ENCODE assay signal across 8 cellular contexts in genomic region chr6:134123666-134124208, GRCh38.
A peak's percentile ranks its signal among the peaks of the same experiment; 100 is the strongest.
DNase-seq lines count a peak whose midpoint lies in the region; ATAC-seq, FAIRE-seq and TF ChIP-seq lines count a peak whose summit lies in the region.

No MANE protein-coding gene starts in this region.

- H3K9me3 ChIP-seq in GM12878 (replicated peaks; ENCODE audit: control insufficient read depth, insufficient read depth, low read length) (no peaks in the 10 kb centered on the region), thyroid gland (no peaks in the 10 kb centered on the region)

- no peaks in the 10 kb centered on the region for H3K79me2 ChIP-seq in GM12878 (ENCODE audit: control insufficient read depth, insufficient read depth, low read length)

- in situ Hi-C loops in GM12878 (cut with MboI), result no loop called here

- intact Hi-C loops in GM12878 (cut with micrococcal nuclease; ENCODE audit: unreplicated experiment), result loop anchor here (5.0 to 10.0 kb wide), 2 partner anchors 701 to 819 kb away; no protein-coding TSS in a partner anchor
- intact Hi-C loops in thyroid gland (cut with DNase I), result loop anchor here (10.0 kb wide), 2 partner anchors 761 to 811 kb away; no protein-coding TSS in a partner anchor
- intact Hi-C loops in activated CD4-positive, alpha-beta memory T cell treated with anti-CD3 and anti-CD28 coated beads for 36 hours (cut with micrococcal nuclease), result loop anchor here (1.0 kb wide), 1 partner anchor 700 kb away; no protein-coding TSS in a partner anchor

- H3K9me3 Mint-ChIP-seq in activated CD4-positive, alpha-beta memory T cell treated with anti-CD3 and anti-CD28 coated beads for 36 hours, result no peaks in the 10 kb centered on the region

- H3K4me3 ChIP-seq in GM12878 (no peak overlapping the region), thyroid gland (replicated peaks in 1 of 3) (no peak overlapping the region)

- H3K27ac Mint-ChIP-seq in activated CD4-positive, alpha-beta memory T cell treated with anti-CD3 and anti-CD28 coated beads for 36 hours, result no peak overlapping the region

- no peak for TF ChIP-seq POLR2A in GM12878 (IDR thresholded peaks at IDR 0.05; ENCODE audit: low read depth, low read length)
- TF ChIP-seq POLR2A in thyroid gland (IDR thresholded peaks at IDR 0.05), result no peak

- 0% methylated on average over 5 of the region's 5 CpGs for WGBS in GM12878 (ENCODE audit: insufficient coverage, insufficient replicate concordance, low lambda C conversion rate, missing lambda C conversion rate)
- WGBS in thyroid gland, 2 donors, result 6 to 11% methylated on average over 5 of the region's 5 CpGs

- H3K9ac ChIP-seq in GM12878 (ENCODE audit: control insufficient read depth, insufficient read depth, low read length), result no peak overlapping the region

- H3K27me3 ChIP-seq in GM12878 (replicated peaks in 1 of 2; ENCODE audit: control insufficient read depth in 2 of 2, insufficient read depth in 2 of 2, low read length in 1 of 2) (no peaks in the 10 kb centered on the region), thyroid gland (no peaks in the 10 kb centered on the region)

- FAIRE-seq in GM12878 (lab: Jason Lieb, UNC) (peak; percentile 80), islet of Langerhans (lab: Jason Lieb, UNC) (peak; percentile 91)

- TF ChIP-seq RAD21 in GM12878 (IDR thresholded peaks at IDR 0.05; ENCODE audit: insufficient read depth, low read depth, low read length), result peak; percentile 39

- ATAC-seq in HG03432 (IDR thresholded peaks at IDR 0.05; ENCODE audit: unreplicated experiment), result peak; percentile 75
- ATAC-seq in GM12878, result peak; percentile 70

- H3K27ac ChIP-seq in GM12878 (ENCODE audit: control insufficient read depth, insufficient read depth), result no peak overlapping the region
- H3K27ac ChIP-seq in thyroid gland, result no peak overlapping the region

- H3K4me1 Mint-ChIP-seq in activated CD4-positive, alpha-beta memory T cell treated with anti-CD3 and anti-CD28 coated beads for 36 hours (ENCODE audit: low read depth), result no peaks in the 10 kb centered on the region

- TF ChIP-seq EP300 in GM12878 (IDR thresholded peaks at IDR 0.05; ENCODE audit: borderline replicate concordance in 1 of 2, control insufficient read depth in 1 of 2, low read depth in 2 of 2, low read length in 2 of 2), result no peak

- POLR2A ChIA-PET in GM12878 (lab: Charles Lee), result interaction anchor here (0.6 kb wide), 1 partner anchor 153 kb away, joined by 4 read pairs; no protein-coding TSS in a partner anchor
- POLR2A ChIA-PET in activated CD4-positive, alpha-beta memory T cell treated with anti-CD3 and anti-CD28 coated beads for 36 hours (lab: Charles Lee), result no interaction called here

- H2AFZ ChIP-seq in GM12878 (ENCODE audit: control insufficient read depth, low read depth, low read length), result no peak overlapping the region

- no peak overlapping the region for H3K4me2 ChIP-seq in GM12878 (ENCODE audit: control insufficient read depth, insufficient read depth)

- H3K36me3 ChIP-seq in GM12878 (ENCODE audit: control insufficient read depth in 2 of 2, insufficient read depth in 2 of 2, low read length in 1 of 2) (no peaks in the 10 kb centered on the region), thyroid gland (no peaks in the 10 kb centered on the region)

- BruUV-seq in GM12878 (replicated peaks; lab: Mats Ljungman, UMichigan), result no TSS peak

- RAD21 ChIA-PET in GM12878 (lab: Charles Lee; ENCODE audit: unreplicated experiment), result interaction anchor here (0.7 to 4.2 kb wide), 7 partner anchors 20 to 931 kb away, joined by 3 to 23 read pairs (median 3); no protein-coding TSS in a partner anchor

- no peaks in the 10 kb centered on the region for H3K36me3 Mint-ChIP-seq in activated CD4-positive, alpha-beta memory T cell treated with anti-CD3 and anti-CD28 coated beads for 36 hours

- no peak overlapping the region for H3K4me3 Mint-ChIP-seq in activated CD4-positive, alpha-beta memory T cell treated with anti-CD3 and anti-CD28 coated beads for 36 hours

- H3K27me3 Mint-ChIP-seq in activated CD4-positive, alpha-beta memory T cell treated with anti-CD3 and anti-CD28 coated beads for 36 hours, result no peaks in the 10 kb centered on the region

- TF ChIP-seq CTCF in GM12878 (IDR thresholded peaks at IDR 0.05 in 2 of 3, conservative IDR thresholded peaks at IDR 0.05 in 1 of 3; ENCODE audit: control insufficient read depth in 2 of 3, extremely low read depth in 1 of 3, insufficient read depth in 1 of 3, low read depth in 3 of 3, low read length in 3 of 3), result peak; percentile 57 to 58 (median 58)
- peak in 5 of 6 experiments; percentile 47 to 78 (median 72) for TF ChIP-seq CTCF in thyroid gland (IDR thresholded peaks at IDR 0.05)

- no peaks in the 10 kb centered on the region for H4K20me1 ChIP-seq in GM12878 (ENCODE audit: control insufficient read depth, insufficient read depth)

- SMC1A ChIA-PET in GM12878 (lab: Charles Lee; ENCODE audit: uncharacterized antibody, unreplicated experiment), result interaction anchor here (0.8 to 4.3 kb wide), 10 partner anchors 9 to 1299 kb away, joined by 3 to 25 read pairs (median 3); no protein-coding TSS in a partner anchor

- peak; percentile 6 to 37 for DNase-seq in activated CD4-positive, alpha-beta T cell treated with anti-CD3 and anti-CD28 coated beads for 4 hours
- no peak for DNase-seq in activated CD4-positive, alpha-beta T cell treated with anti-CD3 and anti-CD28 coated beads, Interleukin-2, amount 50 U/mL, for 48 hours
- DNase-seq in NCI-H774 (lab: John Stamatoyannopoulos, UW), result peak; percentile 72
- DNase-seq in GM12878 (ENCODE audit: low read depth, low spot score), result peak; percentile 12
- no peak for DNase-seq in thyroid gland
- DNase-seq in activated CD4-positive, alpha-beta memory T cell treated with anti-CD3 and anti-CD28 coated beads for 36 hours, result no peak

- CTCF ChIA-PET in GM12878 (lab: Yijun Ruan, JAX), result interaction anchor here (0.9 to 4.7 kb wide), 36 partner anchors 10 to 1938 kb away, joined by 3 to 56 read pairs (median 4); no protein-coding TSS in a partner anchor
- CTCF ChIA-PET in activated CD4-positive, alpha-beta memory T cell treated with anti-CD3 and anti-CD28 coated beads for 36 hours (lab: Charles Lee), result interaction anchor here (0.6 to 4.8 kb wide), 34 partner anchors 10 to 821 kb away, joined by 3 to 65 read pairs (median 4); no protein-coding TSS in a partner anchor

- H3K4me1 ChIP-seq in GM12878 (ENCODE audit: control insufficient read depth, insufficient read depth, low read length), result no peaks in the 10 kb centered on the region
- no peaks in the 10 kb centered on the region for H3K4me1 ChIP-seq in thyroid gland

TF ChIP-seq in GM12878, 131 proteins besides CTCF, POLR2A, EP300 and RAD21 (continues in another document):
- no peak for TF ChIP-seq ATF7 (IDR thresholded peaks at IDR 0.05; ENCODE audit: low read depth)
- TF ChIP-seq, protein P1, sequence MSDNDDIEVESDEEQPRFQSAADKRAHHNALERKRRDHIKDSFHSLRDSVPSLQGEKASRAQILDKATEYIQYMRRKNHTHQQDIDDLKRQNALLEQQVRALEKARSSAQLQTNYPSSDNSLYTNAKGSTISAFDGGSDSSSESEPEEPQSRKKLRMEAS (IDR thresholded peaks at IDR 0.05; ENCODE audit: low read depth, low read length), result no peak
- no peak for TF ChIP-seq ZBED1 (IDR thresholded peaks at IDR 0.05; ENCODE audit: borderline replicate concordance)
- TF ChIP-seq ZBTB4 (CRISPR knock-in tag; IDR thresholded peaks at IDR 0.05), result no peak

Comparison
In these comparisons a context has a peak if more than half of its experiments do, and no peak if none do; other contexts are left out.
1. DNase-seq: peak in activated CD4-positive, alpha-beta T cell treated with anti-CD3 and anti-CD28 coated beads for 4 hours (2 of 2), NCI-H774 (single experiment) and GM12878 (single experiment); none in activated CD4-positive, alpha-beta T cell treated with anti-CD3 and anti-CD28 coated beads, Interleukin-2, amount 50 U/mL, for 48 hours (0 of 2), thyroid gland (0 of 2) and activated CD4-positive, alpha-beta memory T cell treated with anti-CD3 and anti-CD28 coated beads for 36 hours (single experiment).